In the genomic region with DNA sequence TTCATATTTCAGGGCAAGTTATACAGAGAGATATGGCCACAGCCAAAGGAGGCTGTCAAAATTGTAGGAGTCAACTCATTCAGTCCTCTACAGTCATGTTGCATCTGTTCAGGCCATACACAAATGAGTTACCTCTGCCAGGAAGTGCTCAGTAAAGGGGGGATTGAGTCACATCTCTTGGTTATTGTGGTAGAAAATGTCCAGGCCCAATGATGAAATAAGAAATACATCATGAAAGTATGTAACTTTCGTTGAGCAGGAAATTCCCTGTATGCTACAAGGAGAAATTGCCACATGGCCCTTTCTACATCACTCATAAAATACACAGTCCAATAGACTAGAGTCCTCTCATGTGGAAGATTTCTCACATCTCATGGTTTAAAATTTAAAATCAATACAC, we compare ENCODE assay signal across 12 cellular contexts.
DNase-seq lines count a peak whose midpoint lies in the region; TF ChIP-seq lines count a peak whose summit lies in the region.
"Had no signal": no experiment of that assay in that cellular context is flagged by ENCODE, and none has a peak within 500 bp of the region (broad histone marks: within the 10 kb centered on the region; RNA-seq: fewer than 3 reads in every experiment).

No MANE protein-coding gene starts in this region.

- H3K9me3 Mint-ChIP-seq in chondrocyte (ENCODE audit: low read depth): peaks cover 16% of the 10 kb centered on the region

- no peak overlapping the region for H3K4me3 Mint-ChIP-seq in chondrocyte (ENCODE audit: unreplicated experiment)

- no peaks in the 10 kb centered on the region for H3K27me3 Mint-ChIP-seq in chondrocyte (ENCODE audit: low read depth)

- peak overlapping the region; percentile 46 for H3K27ac Mint-ChIP-seq in chondrocyte (ENCODE audit: unreplicated experiment)

- peaks cover 11% of the 10 kb centered on the region for H3K36me3 Mint-ChIP-seq in chondrocyte (ENCODE audit: low read depth)

- no peak for TF ChIP-seq CTCF in chondrocyte (IDR thresholded peaks at IDR 0.05)

- DNase-seq in GM03348 (ENCODE audit: low spot score) (peak; percentile 66), LHCN-M2 (ENCODE audit: low read depth) (peak; percentile 90), chondrocyte (ENCODE audit: low spot score) (no peak), renal cortical epithelial cell (ENCODE audit: low read depth) (peak; percentile 6), hippocampal formation (lab: John Stamatoyannopoulos, UW) (no peak), Kasumi-1 (lab: John Stamatoyannopoulos, UW) (no peak), UCSD-AML1 (lab: John Stamatoyannopoulos, UW; ENCODE audit: unreplicated experiment) (no peak)
- DNase-seq: dermis blood vessel endothelial cell, DMS53, midbrain, RPMI8226, WERI-Rb-1 had no signal

- peaks cover 22% of the 10 kb centered on the region for H3K4me1 Mint-ChIP-seq in chondrocyte (ENCODE audit: low read depth)

Comparison
In these comparisons a context has a peak if more than half of its experiments do, and no peak if none do; other contexts are left out.
1. DNase-seq: peak in GM03348 (single experiment), LHCN-M2 (single experiment) and renal cortical epithelial cell (single experiment); none in chondrocyte (single experiment), hippocampal formation (0 of 2), Kasumi-1 (0 of 2) and UCSD-AML1 (single experiment).